ENCODE assay signal across 15 cellular contexts in genomic region chr3:96209703-96210102, GRCh38.
DNase-seq lines count a peak whose midpoint lies in the region; ATAC-seq, FAIRE-seq and TF ChIP-seq lines count a peak whose summit lies in the region.
"Had no signal": no experiment of that assay in that cellular context is flagged by ENCODE, and none has a peak within 500 bp of the region (broad histone marks: within the 10 kb centered on the region; RNA-seq: fewer than 3 reads in every experiment).

No MANE protein-coding gene starts in this region.

- H3K9me3 ChIP-seq in keratinocyte (ENCODE audit: control insufficient read depth, low read depth, low read length) (peaks cover 3% of the 10 kb centered on the region), body of pancreas (no peaks in the 10 kb centered on the region)
- H3K9me3 ChIP-seq: BLaER1 had no signal

- H4K20me1 ChIP-seq in keratinocyte (ENCODE audit: control insufficient read depth, extremely low read depth, insufficient read depth, low read length) = no peaks in the 10 kb centered on the region
- H4K20me1 ChIP-seq: BLaER1 had no signal

- 71 to 75% methylated on average over 1 of the region's 1 CpG for WGBS in body of pancreas, 2 donors

- no peak for ATAC-seq in body of pancreas

- H3K36me3 ChIP-seq in keratinocyte (ENCODE audit: control insufficient read depth in 2 of 2, extremely low read depth in 1 of 2, insufficient read depth in 2 of 2, low read length in 2 of 2) (no peaks in the 10 kb centered on the region), body of pancreas (replicated peaks in 1 of 2; ENCODE audit: insufficient read depth in 1 of 2, low read depth in 2 of 2) (no peaks in the 10 kb centered on the region)
- H3K36me3 ChIP-seq: BLaER1 had no signal

- peak overlapping the region; percentile 31 for H3K27ac ChIP-seq in keratinocyte (ENCODE audit: control insufficient read depth, insufficient read depth, low read length)
- no peak overlapping the region for H3K27ac ChIP-seq in body of pancreas
- H3K27ac ChIP-seq: BLaER1 had no signal

- H2AFZ ChIP-seq in keratinocyte (ENCODE audit: control insufficient read depth, low read length) = no peak overlapping the region

- dilution Hi-C loops in keratinocyte (cut with MboI; ENCODE audit: extremely low pct_ligation_motif_present, low sequenced_read_pairs) = no loop called here

- H3K9ac ChIP-seq in keratinocyte (ENCODE audit: control insufficient read depth, extremely low read depth, insufficient read depth, low read length) = no peak overlapping the region
- H3K9ac ChIP-seq: BLaER1 had no signal

- no peaks in the 10 kb centered on the region for H3K27me3 ChIP-seq in keratinocyte (ENCODE audit: control insufficient read depth, extremely low read depth, insufficient read depth, low read length)
- no peaks in the 10 kb centered on the region for H3K27me3 ChIP-seq in body of pancreas
- H3K27me3 ChIP-seq: BLaER1 had no signal

- H3K9me1 ChIP-seq in keratinocyte (ENCODE audit: control insufficient read depth, extremely low read depth, insufficient read depth, low read length) = no peaks in the 10 kb centered on the region

- H3K4me1 ChIP-seq in keratinocyte (ENCODE audit: control insufficient read depth, extremely low read depth, insufficient read depth, low read length) (peaks cover 5% of the 10 kb centered on the region), body of pancreas (no peaks in the 10 kb centered on the region)
- H3K4me1 ChIP-seq: BLaER1 had no signal

- TF ChIP-seq POLR2A in body of pancreas (IDR thresholded peaks at IDR 0.05) = no peak

- intact Hi-C loops in body of pancreas (cut with DNase I) = no loop called here

- H3K4me2 ChIP-seq in keratinocyte (ENCODE audit: control insufficient read depth, extremely low read depth, insufficient read depth, low read depth, low read length) = peak overlapping the region; percentile 14
- H3K4me2 ChIP-seq: BLaER1 had no signal

- DNase-seq in DMS53 treated with DMSO at 0.1 percent for 48 hours (lab: John Stamatoyannopoulos, UW; ENCODE audit: unreplicated experiment) (peak; percentile 47), HT1080 (ENCODE audit: low read depth) (peak; percentile 42), SW480 (ENCODE audit: low spot score) (peak; percentile 90), keratinocyte (ENCODE audit: low read depth, low spot score) (peak; percentile 5), germinal center (ENCODE audit: low spot score) (no peak), body of pancreas (no peak), COLO668 (lab: John Stamatoyannopoulos, UW; ENCODE audit: unreplicated experiment) (no peak)
- DNase-seq: DMS79, H7, Karpas-422, NCI-H1930, NCI-H524 treated with DMSO at 0.1 percent for 48 hours, SHP77 had no signal

- no peak for TF ChIP-seq CTCF in keratinocyte (optimal IDR thresholded peaks at IDR 0.05 in 1 of 3, IDR thresholded peaks at IDR 0.05 in 1 of 3, conservative IDR thresholded peaks at IDR 0.05 in 1 of 3; ENCODE audit: extremely low read depth in 1 of 3, insufficient read depth in 2 of 3, low read length in 3 of 3)
- no peak for TF ChIP-seq CTCF in body of pancreas (IDR thresholded peaks at IDR 0.05)

- no peak for FAIRE-seq in keratinocyte (lab: Jason Lieb, UNC)
- FAIRE-seq: GM12891 had no signal

- H3K4me3 ChIP-seq in keratinocyte (ENCODE audit: control insufficient read depth in 2 of 3, extremely low read depth in 1 of 3, insufficient read depth in 2 of 3, low read depth in 1 of 3, low read length in 3 of 3) (no peak overlapping the region), body of pancreas (no peak overlapping the region)
- H3K4me3 ChIP-seq: BLaER1 had no signal

- no peaks in the 10 kb centered on the region for H3K79me2 ChIP-seq in keratinocyte (ENCODE audit: control insufficient read depth, insufficient read depth, low read length)

Comparison
In these comparisons a context has a peak if more than half of its experiments do, and no peak if none do; other contexts are left out.
1. DNase-seq: peak in DMS53 treated with DMSO at 0.1 percent for 48 hours (single experiment), HT1080 (single experiment), SW480 (single experiment) and keratinocyte (single experiment); none in germinal center (single experiment), body of pancreas (0 of 4) and COLO668 (single experiment).